16 cellular contexts compared by ENCODE assay signal in the genomic region with DNA sequence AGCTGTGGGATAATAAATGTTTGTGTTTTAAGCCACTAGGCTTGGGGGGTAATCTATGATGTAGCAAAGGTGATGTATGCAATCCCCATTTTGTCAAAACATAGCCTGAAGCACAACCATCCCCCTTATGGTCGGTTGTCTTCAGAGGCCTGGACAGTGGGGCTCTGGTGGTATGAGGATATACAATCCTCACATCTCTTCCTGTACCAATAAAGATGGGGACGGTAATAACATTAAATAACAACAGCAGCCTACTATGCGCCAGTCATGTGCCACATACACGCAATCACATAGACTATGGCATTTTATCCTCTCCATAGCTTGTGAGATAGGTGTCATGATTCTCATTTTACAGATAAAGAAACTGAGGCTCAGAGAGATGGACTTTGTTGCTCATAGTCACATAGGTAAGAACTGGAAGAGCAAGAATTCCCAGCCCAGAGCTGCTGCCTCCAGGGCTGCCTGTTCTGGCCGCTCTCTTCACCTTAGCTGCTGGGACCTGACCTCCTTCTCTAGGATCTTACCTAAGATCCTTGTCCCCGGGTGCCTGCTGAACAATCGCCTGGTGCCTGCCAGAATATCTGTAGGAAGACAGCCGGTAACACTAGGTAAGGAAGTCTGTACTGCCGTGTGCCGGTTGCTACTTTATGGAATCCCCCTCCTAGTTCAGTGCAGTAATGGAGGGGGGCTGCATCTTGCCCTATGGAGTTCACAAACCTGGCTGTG.
DNase-seq lines count a peak whose midpoint lies in the region; ATAC-seq and TF ChIP-seq lines count a peak whose summit lies in the region.
"Had no signal": no experiment of that assay in that cellular context is flagged by ENCODE, and none has a peak within 500 bp of the region (broad histone marks: within the 10 kb centered on the region; RNA-seq: fewer than 3 reads in every experiment).

No MANE protein-coding gene starts in this region.

- H2AFZ ChIP-seq in IMR-90 (replicated peaks; ENCODE audit: low read length, poor library complexity), result peak overlapping the region; percentile 16

- H3K27ac ChIP-seq in IMR-90 (ENCODE audit: insufficient read depth, low read length) (no peak overlapping the region; the same call in 1 of the 2 replicates), prostate gland (no peak overlapping the region), brain microvascular endothelial cell (no peak overlapping the region)
- H3K27ac ChIP-seq: Peyer's patch had no signal

- H3K4me2 ChIP-seq in IMR-90 (ENCODE audit: low read depth, low read length), result no peak overlapping the region

- H3K4ac ChIP-seq in IMR-90 (ENCODE audit: low read depth, low read length), result peak overlapping the region; percentile 80

- H4K8ac ChIP-seq in IMR-90 (ENCODE audit: low read depth in 2 of 2, low read length in 2 of 2), result peak overlapping the region in 1 of 2 experiments; percentile 92; a peak in 2 of 4 replicates

- H2BK20ac ChIP-seq in IMR-90 (ENCODE audit: low read depth, low read length), result no peak overlapping the region

- peak overlapping the region; percentile 83 for H2AK9ac ChIP-seq in IMR-90 (replicated peaks; ENCODE audit: low read depth, low read length, poor library complexity)

- H3K23ac ChIP-seq in IMR-90 (ENCODE audit: low read depth, low read length), result no peak overlapping the region

- H3K36me3 ChIP-seq in IMR-90 (ENCODE audit: control insufficient read depth, insufficient read depth, low read length), result no peaks in the 10 kb centered on the region
- H3K36me3 ChIP-seq in prostate gland, result no peaks in the 10 kb centered on the region
- H3K36me3 ChIP-seq in brain microvascular endothelial cell (replicated peaks), result no peaks in the 10 kb centered on the region
- H3K36me3 ChIP-seq: Peyer's patch had no signal

- DNase-seq in D341Med (ENCODE audit: low spot score) (peak; percentile 14), IMR-90 (no peak), islet precursor cell (peak; percentile 60), prostate gland (ENCODE audit: low spot score) (peak; percentile 2), brain microvascular endothelial cell (no peak), anterior cingulate cortex (lab: John Stamatoyannopoulos, UW) (no peak), DMS 273 treated with DMSO at 0.1 percent for 48 hours (lab: John Stamatoyannopoulos, UW) (no peak)
- DNase-seq: C1 segment of cervical spinal cord; CD8-positive, alpha-beta memory T cell; DMS79; KG1; NCI-H1105 treated with DMSO at 0.1 percent for 48 hours; NCI-H1694; NCI-H2081 treated with DMSO at 0.1 percent for 48 hours; NCI-H446 treated with DMSO at 0.1 percent for 48 hours had no signal

- peaks cover 39 to 88% of the 10 kb centered on the region in 2 experiments for H3K79me1 ChIP-seq in IMR-90 (ENCODE audit: low read depth in 1 of 2, low read length in 2 of 2)

- POLR2A ChIA-PET in IMR-90 (lab: Charles Lee; ENCODE audit: unreplicated experiment), result no interaction called here

- no CpG with 5 or more reads among the region's 10 CpGs for WGBS in IMR-90 (ENCODE audit: extremely low coverage in 2 of 2, insufficient read length in 1 of 2), 2 experiments
- WGBS in prostate gland, result 72% methylated on average over 10 of the region's 10 CpGs

- no peaks in the 10 kb centered on the region for H3K27me3 ChIP-seq in IMR-90 (ENCODE audit: control insufficient read depth, insufficient read depth, low read length)
- no peaks in the 10 kb centered on the region for H3K27me3 ChIP-seq in prostate gland (replicated peaks; ENCODE audit: insufficient read depth)
- no peaks in the 10 kb centered on the region for H3K27me3 ChIP-seq in brain microvascular endothelial cell (replicated peaks)
- H3K27me3 ChIP-seq: Peyer's patch had no signal

- in situ Hi-C loops in IMR-90 (cut with MboI; ENCODE audit: low sequenced_read_pairs) (no loop called here), brain microvascular endothelial cell (cut with HindIII; ENCODE audit: low pct_ligation_motif_present, low sequenced_read_pairs) (no loop called here)

- H3K4me1 ChIP-seq in IMR-90 (ENCODE audit: control insufficient read depth, insufficient read depth, low read length) (peaks cover 20% of the 10 kb centered on the region), prostate gland (replicated peaks) (no peaks in the 10 kb centered on the region)
- H3K4me1 ChIP-seq: Peyer's patch had no signal

- ATAC-seq in IMR-90 (ENCODE audit: low read depth), result no peak

- CTCF ChIA-PET in IMR-90 (lab: Yijun Ruan, JAX), result no interaction called here

- peak overlapping the region; percentile 80; the same call in 1 of the 2 replicates for H4K91ac ChIP-seq in IMR-90 (ENCODE audit: insufficient read depth, low read depth, low read length)

- TF ChIP-seq RAD21 in IMR-90 (IDR thresholded peaks at IDR 0.05; ENCODE audit: low read length), result no peak

- H3K9ac ChIP-seq in IMR-90 (ENCODE audit: low read depth, low read length), result no peak overlapping the region

- H3K18ac ChIP-seq in IMR-90 (ENCODE audit: low read depth, low read length), result no peak overlapping the region; the same call in 1 of the 2 replicates

- peak overlapping the region; percentile 64; the same call in 1 of the 3 replicates for H2BK15ac ChIP-seq in IMR-90 (ENCODE audit: low read depth, low read length)

- TF ChIP-seq CTCF in IMR-90 (conservative IDR thresholded peaks at IDR 0.05; ENCODE audit: low read depth, low read length), result no peak
- no peak for TF ChIP-seq CTCF in prostate gland (IDR thresholded peaks at IDR 0.05)
- no peak for TF ChIP-seq CTCF in brain microvascular endothelial cell (IDR thresholded peaks at IDR 0.05; ENCODE audit: low read depth, low read length, missing control alignments)

- H2BK5ac ChIP-seq in IMR-90 (ENCODE audit: low read depth, low read length, poor library complexity, severe bottlenecking), result peak overlapping the region; percentile 57

- TF ChIP-seq POLR2A in IMR-90 (IDR thresholded peaks at IDR 0.05; ENCODE audit: low read depth, low read length), result no peak
- TF ChIP-seq POLR2A in prostate gland (IDR thresholded peaks at IDR 0.05), result no peak

- H3K14ac ChIP-seq in IMR-90 (replicated peaks; ENCODE audit: low read depth, low read length), result 0 out of 2 replicates have a peak overlapping the region, but pooled peaks have one; percentile 36

- H3K9me1 ChIP-seq in IMR-90 (ENCODE audit: insufficient read depth, low read length), result peaks cover 38% of the 10 kb centered on the region

- H4K20me1 ChIP-seq in IMR-90 (ENCODE audit: insufficient read depth, low read length), result peaks cover 33% of the 10 kb centered on the region; the same call in 1 of the 2 replicates

- no peak overlapping the region for H3K56ac ChIP-seq in IMR-90 (ENCODE audit: extremely low read depth, insufficient read depth, low read length)

- no peak overlapping the region for H4K5ac ChIP-seq in IMR-90 (ENCODE audit: low read depth, low read length)

- dilution Hi-C loops in IMR-90 (cut with HindIII; ENCODE audit: low sequenced_read_pairs, unreplicated experiment), result no loop called here

- peak overlapping the region; percentile 51 for H2AK5ac ChIP-seq in IMR-90 (ENCODE audit: low read depth, low read length)

- no peak overlapping the region for H3K4me3 ChIP-seq in IMR-90 (ENCODE audit: insufficient read depth, low read depth, low read length)
- no peak overlapping the region for H3K4me3 ChIP-seq in prostate gland
- H3K4me3 ChIP-seq in brain microvascular endothelial cell (ENCODE audit: low read depth, low read length), result no peak overlapping the region
- H3K4me3 ChIP-seq: Peyer's patch had no signal

- H3K9me3 ChIP-seq in IMR-90 (ENCODE audit: control insufficient read depth, insufficient read depth, low read length) (no peaks in the 10 kb centered on the region), prostate gland (no peaks in the 10 kb centered on the region)
- H3K9me3 ChIP-seq: Peyer's patch had no signal

- H2BK120ac ChIP-seq in IMR-90 (ENCODE audit: low read depth, low read length), result 0 out of 2 replicates have a peak overlapping the region, but pooled peaks have one; percentile 68

- no TSS peak for BruUV-seq in IMR-90 (replicated peaks; lab: Mats Ljungman, UMichigan)

- intact Hi-C loops in IMR-90 (cut with micrococcal nuclease) (no loop called here), prostate gland (cut with DNase I) (no loop called here)

TF ChIP-seq in IMR-90, 13 proteins besides CTCF, POLR2A, EP300 and RAD21:
- TF ChIP-seq FOS (IDR thresholded peaks at IDR 0.05; ENCODE audit: low read depth, low read length), result no peak
- TF ChIP-seq, protein P1, sequence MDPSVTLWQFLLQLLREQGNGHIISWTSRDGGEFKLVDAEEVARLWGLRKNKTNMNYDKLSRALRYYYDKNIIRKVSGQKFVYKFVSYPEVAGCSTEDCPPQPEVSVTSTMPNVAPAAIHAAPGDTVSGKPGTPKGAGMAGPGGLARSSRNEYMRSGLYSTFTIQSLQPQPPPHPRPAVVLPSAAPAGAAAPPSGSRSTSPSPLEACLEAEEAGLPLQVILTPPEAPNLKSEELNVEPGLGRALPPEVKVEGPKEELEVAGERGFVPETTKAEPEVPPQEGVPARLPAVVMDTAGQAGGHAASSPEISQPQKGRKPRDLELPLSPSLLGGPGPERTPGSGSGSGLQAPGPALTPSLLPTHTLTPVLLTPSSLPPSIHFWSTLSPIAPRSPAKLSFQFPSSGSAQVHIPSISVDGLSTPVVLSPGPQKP (IDR thresholded peaks at IDR 0.05; ENCODE audit: borderline replicate concordance, low read depth, low read length), result no peak
- TF ChIP-seq RFX5 (IDR thresholded peaks at IDR 0.05; ENCODE audit: low read depth, low read length), result no peak
- no peak for TF ChIP-seq NFE2L2 (IDR thresholded peaks at IDR 0.05; ENCODE audit: low read depth, low read length)
- no peak for TF ChIP-seq CEBPB (IDR thresholded peaks at IDR 0.05; ENCODE audit: low read depth, low read length)
- TF ChIP-seq MXI1 (IDR thresholded peaks at IDR 0.05; ENCODE audit: borderline replicate concordance, low read depth, low read length), result no peak
- TF ChIP-seq, protein P2, sequence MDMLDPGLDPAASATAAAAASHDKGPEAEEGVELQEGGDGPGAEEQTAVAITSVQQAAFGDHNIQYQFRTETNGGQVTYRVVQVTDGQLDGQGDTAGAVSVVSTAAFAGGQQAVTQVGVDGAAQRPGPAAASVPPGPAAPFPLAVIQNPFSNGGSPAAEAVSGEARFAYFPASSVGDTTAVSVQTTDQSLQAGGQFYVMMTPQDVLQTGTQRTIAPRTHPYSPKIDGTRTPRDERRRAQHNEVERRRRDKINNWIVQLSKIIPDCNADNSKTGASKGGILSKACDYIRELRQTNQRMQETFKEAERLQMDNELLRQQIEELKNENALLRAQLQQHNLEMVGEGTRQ (IDR thresholded peaks at IDR 0.05; ENCODE audit: low read depth, low read length), result no peak
- no peak for TF ChIP-seq CHD1 (IDR thresholded peaks at IDR 0.05; ENCODE audit: low read depth, low read length)
- no peak for TF ChIP-seq MAZ (IDR thresholded peaks at IDR 0.05; ENCODE audit: borderline replicate concordance, low read depth, low read length)
- TF ChIP-seq SMC3 (IDR thresholded peaks at IDR 0.05; ENCODE audit: low read depth, low read length), result no peak
- TF ChIP-seq BHLHE40 (IDR thresholded peaks at IDR 0.05; ENCODE audit: low read depth, low read length), result no peak

Comparison
In these comparisons a context has a peak if more than half of its experiments do, and no peak if none do; other contexts are left out.
1. DNase-seq: peak in D341Med (single experiment), islet precursor cell (single experiment) and prostate gland (single experiment); none in IMR-90 (single experiment), brain microvascular endothelial cell (single experiment), anterior cingulate cortex (0 of 58) and DMS 273 treated with DMSO at 0.1 percent for 48 hours (single experiment).